ENCODE assay signal across 22 cellular contexts in genomic region chr10:13928362-13928921, GRCh38.
DNase-seq lines count a peak whose midpoint lies in the region; ATAC-seq, FAIRE-seq and TF ChIP-seq lines count a peak whose summit lies in the region.
"Had no signal": no experiment of that assay in that cellular context is flagged by ENCODE, and none has a peak within 500 bp of the region (broad histone marks: within the 10 kb centered on the region; RNA-seq: fewer than 3 reads in every experiment).

No MANE protein-coding gene starts in this region.

- H3K14ac ChIP-seq in IMR-90 (replicated peaks; ENCODE audit: low read depth, low read length) (no peak overlapping the region), H1 (ENCODE audit: insufficient read length) (no peak overlapping the region)

- H3K27me3 ChIP-seq in IMR-90 (ENCODE audit: control insufficient read depth, insufficient read depth, low read length) (no peaks in the 10 kb centered on the region), H1 (replicated peaks in 1 of 4; ENCODE audit: control insufficient read depth in 3 of 4, extremely low read depth in 1 of 4, insufficient read depth in 3 of 4, low read length in 3 of 4) (no peaks in the 10 kb centered on the region), neural cell (ENCODE audit: insufficient read depth, low read depth, low read length) (no peaks in the 10 kb centered on the region)
- H3K27me3 ChIP-seq: BE2C had no signal

- DNase-seq in AG20443 (ENCODE audit: low spot score) (peak; percentile 14), IMR-90 (no peak), H1 (ENCODE audit: low read depth in 1 of 2, low spot score in 2 of 2) (no peak), GM12891 (ENCODE audit: insufficient read length, low spot score) (no peak)
- no peak for DNase-seq in activated T-cell treated with anti-CD3 and anti-CD28 coated beads, Interleukin-2, amount 50 U/mL, for 24 hours
- no peak for DNase-seq in activated CD4-positive, alpha-beta T cell treated with anti-CD3 and anti-CD28 coated beads for 48 hours
- DNase-seq: BE2C; CD4-positive, CD25-positive, alpha-beta regulatory T cell; COR-L47; DMS 273 treated with DMSO at 0.1 percent for 48 hours; GF-D8; KBM-7; NCI-H1105; NCI-H1694; NCI-H2081 treated with DMSO at 0.1 percent for 48 hours; NCI-H446 treated with DMSO at 0.1 percent for 48 hours had no signal

- H3K9me3 ChIP-seq in IMR-90 (ENCODE audit: control insufficient read depth, insufficient read depth, low read length) (no peaks in the 10 kb centered on the region), H1 (ENCODE audit: insufficient read depth in 2 of 2, low read depth in 1 of 2, low read length in 1 of 2) (no peaks in the 10 kb centered on the region), neural cell (ENCODE audit: low read length) (no peaks in the 10 kb centered on the region)
- H3K9me3 ChIP-seq: BE2C had no signal

- no peaks in the 10 kb centered on the region for H3K23me2 ChIP-seq in H1 (ENCODE audit: low read depth, low read length)

- no peaks in the 10 kb centered on the region for H3K9me2 ChIP-seq in neural cell (ENCODE audit: insufficient read depth, low read length)

- TF ChIP-seq POLR2A in IMR-90 (IDR thresholded peaks at IDR 0.05; ENCODE audit: low read depth, low read length), result no peak
- TF ChIP-seq POLR2A in H1 (IDR thresholded peaks at IDR 0.05; ENCODE audit: control extremely low read depth in 1 of 2, low read depth in 2 of 2, low read length in 2 of 2), result no peak
- TF ChIP-seq POLR2A in GM12891 (IDR thresholded peaks at IDR 0.05; ENCODE audit: low read depth, low read length), result no peak

- FAIRE-seq in H1 (lab: Jason Lieb, UNC) (no peak), GM12891 (lab: Jason Lieb, UNC) (no peak)
- FAIRE-seq: GM12878, GM18507 had no signal

- H2BK120ac ChIP-seq in IMR-90 (ENCODE audit: low read depth, low read length) (no peak overlapping the region), H1 (replicated peaks; ENCODE audit: low read depth, low read length) (no peak overlapping the region)

- H3F3A ChIP-seq in neural cell (ENCODE audit: insufficient read depth, low read length, poor library complexity, severe bottlenecking), result no peaks in the 10 kb centered on the region

- no peak overlapping the region for H3K27ac ChIP-seq in IMR-90 (ENCODE audit: insufficient read depth, low read length)
- no peak overlapping the region for H3K27ac ChIP-seq in H1 (ENCODE audit: low read depth, low read length)
- peak overlapping the region; percentile 29 for H3K27ac ChIP-seq in neural cell (ENCODE audit: low read length)
- H3K27ac ChIP-seq: 22Rv1 had no signal

- H4K91ac ChIP-seq in IMR-90 (ENCODE audit: insufficient read depth, low read depth, low read length) (peak overlapping the region; percentile 21; the same call in 1 of the 2 replicates), H1 (replicated peaks; ENCODE audit: insufficient read length, low read length) (no peak overlapping the region)

- TF ChIP-seq EP300 in H1 (IDR thresholded peaks at IDR 0.05; ENCODE audit: borderline replicate concordance in 1 of 2, low read depth in 2 of 2, low read length in 2 of 2) (no peak), neural cell (conservative IDR thresholded peaks at IDR 0.05; ENCODE audit: poor library complexity, severe bottlenecking) (no peak)

- H3K18ac ChIP-seq in IMR-90 (ENCODE audit: low read depth, low read length) (no peak overlapping the region), H1 (ENCODE audit: extremely low read depth, low read length) (no peak overlapping the region; the same call in 1 of the 2 replicates)

- no peaks in the 10 kb centered on the region for H3K79me2 ChIP-seq in H1 (ENCODE audit: control insufficient read depth in 1 of 2, insufficient read depth in 2 of 2, low read length in 2 of 2)
- no peaks in the 10 kb centered on the region for H3K79me2 ChIP-seq in neural cell (replicated peaks; ENCODE audit: insufficient read depth, low read length)

- H3K27ac Mint-ChIP-seq in activated T-cell treated with anti-CD3 and anti-CD28 coated beads, Interleukin-2, amount 50 U/mL, for 24 hours, result no peak overlapping the region
- H3K27ac Mint-ChIP-seq: CD4-positive, CD25-positive, alpha-beta regulatory T cell had no signal

- CTCF ChIA-PET in IMR-90 (lab: Yijun Ruan, JAX), result no interaction called here
- CTCF ChIA-PET in H1 (lab: Charles Lee; ENCODE audit: partially characterized antibody), result interaction anchor here (1.5 kb wide), 1 partner anchor 14 kb away, joined by 4 read pairs; no protein-coding TSS in a partner anchor

- H3K4me1 Mint-ChIP-seq in activated T-cell treated with anti-CD3 and anti-CD28 coated beads, Interleukin-2, amount 50 U/mL, for 24 hours (ENCODE audit: low read depth), result peaks cover 14% of the 10 kb centered on the region

- H3K9ac ChIP-seq in IMR-90 (ENCODE audit: low read depth, low read length) (no peak overlapping the region), H1 (replicated peaks in 1 of 4; ENCODE audit: extremely low read depth in 1 of 4, low read depth in 3 of 4, low read length in 3 of 4) (no peak overlapping the region), neural cell (ENCODE audit: low read length) (no peak overlapping the region)

- H2BK20ac ChIP-seq in IMR-90 (ENCODE audit: low read depth, low read length) (no peak overlapping the region), H1 (ENCODE audit: low read length) (peak overlapping the region; percentile 91; the same call in 1 of the 2 replicates)

- POLR2A ChIA-PET in IMR-90 (lab: Charles Lee; ENCODE audit: unreplicated experiment), result interaction anchor here (0.6 kb wide), 1 partner anchor 146 kb away, joined by 3 read pairs; no protein-coding TSS in a partner anchor
- POLR2A ChIA-PET in H1 (lab: Charles Lee; ENCODE audit: partially characterized antibody), result no interaction called here

- dilution Hi-C loops in IMR-90 (cut with HindIII; ENCODE audit: low sequenced_read_pairs, unreplicated experiment), result no loop called here

- peak overlapping the region; percentile 59 for H2AK9ac ChIP-seq in IMR-90 (replicated peaks; ENCODE audit: low read depth, low read length, poor library complexity)

- H3K36me3 Mint-ChIP-seq in activated T-cell treated with anti-CD3 and anti-CD28 coated beads, Interleukin-2, amount 50 U/mL, for 24 hours (ENCODE audit: low read depth), result no peaks in the 10 kb centered on the region
- H3K36me3 Mint-ChIP-seq: CD4-positive, CD25-positive, alpha-beta regulatory T cell had no signal

- H4K5ac ChIP-seq in IMR-90 (ENCODE audit: low read depth, low read length) (no peak overlapping the region), H1 (ENCODE audit: insufficient read length, low read depth, low read length) (no peak overlapping the region)

- H2BK5ac ChIP-seq in IMR-90 (ENCODE audit: low read depth, low read length, poor library complexity, severe bottlenecking) (no peak overlapping the region), H1 (ENCODE audit: low read depth, low read length) (no peak overlapping the region)

- H2BK15ac ChIP-seq in IMR-90 (ENCODE audit: low read depth, low read length), result no peak overlapping the region
- H2BK15ac ChIP-seq in H1 (ENCODE audit: low read length), result no peak overlapping the region

- intact Hi-C loops in IMR-90 (cut with micrococcal nuclease), result no loop called here

- WGBS in IMR-90 (ENCODE audit: extremely low coverage in 2 of 2, insufficient read length in 1 of 2), 2 experiments, result no CpG with 5 or more reads among the region's 4 CpGs
- WGBS in H1 (ENCODE audit: extremely low coverage in 1 of 2, insufficient coverage in 1 of 2, insufficient read length in 1 of 2, insufficient replicate concordance in 2 of 2, low coverage in 1 of 2, low lambda C conversion rate in 2 of 2, missing lambda C conversion rate in 1 of 2), 2 experiments, result 82% methylated on average over 4 of the region's 4 CpGs; no CpG with 5 or more reads in 1 of the 2 experiments

- no peak overlapping the region for H2BK12ac ChIP-seq in H1 (ENCODE audit: low read depth, low read length)

- no peak for ATAC-seq in IMR-90 (ENCODE audit: low read depth)
- no peak for ATAC-seq in HG03354 (IDR thresholded peaks at IDR 0.05; ENCODE audit: poor library complexity, severe bottlenecking, unreplicated experiment)
- ATAC-seq: GM12878, Panc1 had no signal

- peak overlapping the region in 1 of 2 experiments; percentile 43; a peak in 1 of 4 replicates for H4K8ac ChIP-seq in IMR-90 (ENCODE audit: low read depth in 2 of 2, low read length in 2 of 2)
- no peak overlapping the region for H4K8ac ChIP-seq in H1 (ENCODE audit: extremely low read depth, insufficient read depth, low read length)

- no peaks in the 10 kb centered on the region for H3K9me3 Mint-ChIP-seq in activated T-cell treated with anti-CD3 and anti-CD28 coated beads, Interleukin-2, amount 50 U/mL, for 24 hours
- H3K9me3 Mint-ChIP-seq: CD4-positive, CD25-positive, alpha-beta regulatory T cell had no signal

- H2AFZ ChIP-seq in IMR-90 (replicated peaks; ENCODE audit: low read length, poor library complexity), result no peak overlapping the region
- no peak overlapping the region for H2AFZ ChIP-seq in H1 (ENCODE audit: low read length)
- H2AFZ ChIP-seq in neural cell (ENCODE audit: low read depth, low read length), result no peak overlapping the region

- BruUV-seq in IMR-90 (replicated peaks; lab: Mats Ljungman, UMichigan), result no TSS peak

- H3K79me1 ChIP-seq in IMR-90 (ENCODE audit: low read depth in 1 of 2, low read length in 2 of 2), result peaks cover 0 to 9% of the 10 kb centered on the region in 2 experiments; a peak in 2 of 4 replicates
- no peaks in the 10 kb centered on the region for H3K79me1 ChIP-seq in H1 (ENCODE audit: low read depth, low read length)

- H3K4me1 ChIP-seq in IMR-90 (ENCODE audit: control insufficient read depth, insufficient read depth, low read length) (peaks cover 5% of the 10 kb centered on the region), H1 (replicated peaks in 1 of 4; ENCODE audit: control insufficient read depth in 3 of 4, insufficient read depth in 4 of 4, low read length in 3 of 4) (peaks cover 0 to 3% (median 1%) of the 10 kb centered on the region in 4 experiments; a peak in 3 of 7 replicates)
- H3K4me1 ChIP-seq: BE2C had no signal

- H4K20me1 ChIP-seq in IMR-90 (ENCODE audit: insufficient read depth, low read length) (no peaks in the 10 kb centered on the region), H1 (replicated peaks in 1 of 2; ENCODE audit: control insufficient read depth in 1 of 2, insufficient read depth in 2 of 2, low read length in 2 of 2) (no peaks in the 10 kb centered on the region), neural cell (ENCODE audit: insufficient read depth) (no peaks in the 10 kb centered on the region)

- peaks cover 12% of the 10 kb centered on the region for H3K27me3 Mint-ChIP-seq in activated T-cell treated with anti-CD3 and anti-CD28 coated beads, Interleukin-2, amount 50 U/mL, for 24 hours

- H3K4me2 ChIP-seq in IMR-90 (ENCODE audit: low read depth, low read length) (no peak overlapping the region), H1 (ENCODE audit: insufficient read depth in 1 of 2, low read depth in 2 of 2, low read length in 2 of 2) (no peak overlapping the region; a peak in 1 of 4 replicates), neural cell (ENCODE audit: low read length) (no peak overlapping the region)

- H2AK5ac ChIP-seq in IMR-90 (ENCODE audit: low read depth, low read length), result no peak overlapping the region; the same call in 1 of the 2 replicates
- no peak overlapping the region for H2AK5ac ChIP-seq in H1 (ENCODE audit: low read depth, low read length)

- no peak overlapping the region for H3K56ac ChIP-seq in IMR-90 (ENCODE audit: extremely low read depth, insufficient read depth, low read length)
- H3K56ac ChIP-seq in H1 (replicated peaks; ENCODE audit: insufficient read length, low read depth, low read length), result no peak overlapping the region

- H3K4me3 Mint-ChIP-seq in activated T-cell treated with anti-CD3 and anti-CD28 coated beads, Interleukin-2, amount 50 U/mL, for 24 hours, result no peak overlapping the region
- H3K4me3 Mint-ChIP-seq: CD4-positive, CD25-positive, alpha-beta regulatory T cell had no signal

- H3K4ac ChIP-seq in IMR-90 (ENCODE audit: low read depth, low read length) (no peak overlapping the region), H1 (replicated peaks; ENCODE audit: insufficient read length, low read depth, low read length) (no peak overlapping the region)

- in situ Hi-C loops in IMR-90 (cut with MboI; ENCODE audit: low sequenced_read_pairs), result no loop called here

- peaks cover 4% of the 10 kb centered on the region for H3K9me1 ChIP-seq in IMR-90 (ENCODE audit: insufficient read depth, low read length)

- H3K4me3 ChIP-seq in IMR-90 (ENCODE audit: insufficient read depth, low read depth, low read length), result no peak overlapping the region
- no peak overlapping the region for H3K4me3 ChIP-seq in H1 (ENCODE audit: extremely low read depth in 1 of 4, insufficient read depth in 2 of 4, low read depth in 3 of 4, low read length in 4 of 4)
- no peak overlapping the region for H3K4me3 ChIP-seq in neural cell (ENCODE audit: low read length)
- H3K4me3 ChIP-seq: GM12878 had no signal

- TF ChIP-seq CTCF in IMR-90 (conservative IDR thresholded peaks at IDR 0.05; ENCODE audit: low read depth, low read length) (no peak), H1 (IDR thresholded peaks at IDR 0.05; ENCODE audit: control extremely low read depth in 1 of 3, insufficient read depth in 1 of 3, low read depth in 1 of 3, low read length in 3 of 3) (no peak), neural cell (IDR thresholded peaks at IDR 0.05; ENCODE audit: poor library complexity, severe bottlenecking) (no peak)

- H3K36me3 ChIP-seq in IMR-90 (ENCODE audit: control insufficient read depth, insufficient read depth, low read length) (no peaks in the 10 kb centered on the region), H1 (ENCODE audit: control insufficient read depth in 2 of 4, insufficient read depth in 4 of 4, low read length in 3 of 4) (no peaks in the 10 kb centered on the region), neural cell (ENCODE audit: insufficient read depth, low read length) (no peaks in the 10 kb centered on the region)
- H3K36me3 ChIP-seq: BE2C had no signal

- no peak for TF ChIP-seq RAD21 in IMR-90 (IDR thresholded peaks at IDR 0.05; ENCODE audit: low read length)
- no peak for TF ChIP-seq RAD21 in H1 (IDR thresholded peaks at IDR 0.05 in 1 of 2, conservative IDR thresholded peaks at IDR 0.05 in 1 of 2; ENCODE audit: low read depth in 2 of 2, low read length in 2 of 2)
- TF ChIP-seq RAD21 in neural cell (conservative IDR thresholded peaks at IDR 0.05), result no peak

- H3K23ac ChIP-seq in IMR-90 (ENCODE audit: low read depth, low read length), result no peak overlapping the region
- no peak overlapping the region for H3K23ac ChIP-seq in H1 (ENCODE audit: insufficient read length)
